In the genomic region with DNA sequence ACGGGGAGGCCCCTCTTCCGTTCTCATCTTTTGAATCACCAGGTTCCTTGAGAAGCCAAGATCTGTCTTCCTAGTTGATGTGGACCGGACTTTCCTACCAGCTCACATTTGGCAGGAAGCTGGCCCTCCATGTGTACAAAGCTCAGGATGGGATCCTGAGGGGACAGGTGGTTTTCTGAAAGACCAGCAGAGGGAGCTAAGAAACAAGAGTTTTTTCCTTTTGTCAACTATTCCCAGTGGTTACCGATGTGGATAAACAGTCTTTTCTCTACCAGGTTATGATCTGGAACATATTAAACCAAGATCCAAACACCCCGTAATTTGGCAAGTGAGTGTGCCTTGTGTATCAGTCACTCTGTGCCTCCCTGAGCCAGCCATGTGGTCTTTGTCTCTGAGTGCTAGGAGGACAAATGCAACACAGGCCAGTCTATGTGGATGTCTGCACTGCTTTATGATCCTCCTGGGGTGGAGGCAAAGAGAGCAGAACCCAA, we compare ENCODE assay signal across 8 cellular contexts. TPM values are rescaled to one million over a fixed set of nuclear protein-coding genes. Genes with fewer than 3 reads are reported as not detected.
DNase-seq lines count a peak whose midpoint lies in the region; ATAC-seq, FAIRE-seq and TF ChIP-seq lines count a peak whose summit lies in the region.

No MANE protein-coding gene starts in this region.

- dilution Hi-C loops in mammary epithelial cell (cut with HindIII; ENCODE audit: low sequenced_read_pairs) = no loop called here

- H3K9me3 ChIP-seq in OCI-LY1 (ENCODE audit: low read length) = no peaks in the 10 kb centered on the region
- no peaks in the 10 kb centered on the region for H3K9me3 ChIP-seq in mammary epithelial cell (replicated peaks; ENCODE audit: insufficient read depth, low read length)
- H3K9me3 ChIP-seq in left lung = no peaks in the 10 kb centered on the region

- peak overlapping the region; percentile 1; the same call in 1 of the 2 replicates for H3K9ac ChIP-seq in OCI-LY1 (ENCODE audit: low read length)
- no peak overlapping the region for H3K9ac ChIP-seq in mammary epithelial cell (ENCODE audit: insufficient read depth, low read length)

- H3K27me3 Mint-ChIP-seq in activated naive CD4-positive, alpha-beta T cell treated with anti-CD3 and anti-CD28 coated beads for 36 hours (ENCODE audit: low read depth) = no peaks in the 10 kb centered on the region

- H3K27ac ChIP-seq in OCI-LY1 (ENCODE audit: low read depth, low read length, poor library complexity, severe bottlenecking) (peak overlapping the region; percentile 8), mammary epithelial cell (ENCODE audit: insufficient read depth, low read depth, low read length) (no peak overlapping the region), left lung (no peak overlapping the region)

- H3K4me3 ChIP-seq in OCI-LY1 (ENCODE audit: low read depth, low read length, poor library complexity, severe bottlenecking) (no peak overlapping the region), mammary epithelial cell (replicated peaks in 1 of 3; ENCODE audit: insufficient read depth in 1 of 3, low read depth in 2 of 3, low read length in 3 of 3) (no peak overlapping the region), left lung (no peak overlapping the region)

- no peak overlapping the region for H3K4me3 Mint-ChIP-seq in activated naive CD4-positive, alpha-beta T cell treated with anti-CD3 and anti-CD28 coated beads for 36 hours

- no peaks in the 10 kb centered on the region for H3K9me2 ChIP-seq in OCI-LY1 (ENCODE audit: low read depth, low read length)

- H3K27me3 ChIP-seq in OCI-LY1 (ENCODE audit: insufficient read depth, low read length) (no peaks in the 10 kb centered on the region), mammary epithelial cell (ENCODE audit: insufficient read depth, low read length) (peaks cover 3% of the 10 kb centered on the region), left lung (no peaks in the 10 kb centered on the region)

- BruUV-seq in mammary epithelial cell (replicated peaks; lab: Mats Ljungman, UMichigan) = no TSS peak

- peak; percentile 92 for TF ChIP-seq CTCF in OCI-LY1 (IDR thresholded peaks at IDR 0.05; ENCODE audit: low read length)
- peak; percentile 63 to 81 for TF ChIP-seq CTCF in mammary epithelial cell (conservative IDR thresholded peaks at IDR 0.05 in 1 of 2, IDR thresholded peaks at IDR 0.05 in 1 of 2; ENCODE audit: extremely low read depth in 1 of 2, insufficient read depth in 1 of 2, low read depth in 1 of 2, low read length in 2 of 2)
- peak; percentile 71 to 81 for TF ChIP-seq CTCF in left lung (IDR thresholded peaks at IDR 0.05)

- H3K36me3 Mint-ChIP-seq in activated naive CD4-positive, alpha-beta T cell treated with anti-CD3 and anti-CD28 coated beads for 36 hours (ENCODE audit: low read depth) = no peaks in the 10 kb centered on the region

- peak overlapping the region; percentile 51 for H2AFZ ChIP-seq in OCI-LY1 (ENCODE audit: low read length)
- H2AFZ ChIP-seq in mammary epithelial cell (ENCODE audit: low read depth, low read length) = peak overlapping the region; percentile 50

- in situ Hi-C loops in mammary epithelial cell (cut with MboI; ENCODE audit: low sequenced_read_pairs in 2 of 2) = loop anchor here in 1 of 2 donors (5.0 kb wide), 2 partner anchors 213 to 242 kb away; a partner anchor contains a TSS

- H3K79me2 ChIP-seq in OCI-LY1 (ENCODE audit: insufficient read depth, low read length) (no peaks in the 10 kb centered on the region), mammary epithelial cell (ENCODE audit: insufficient read depth, low read length) (no peaks in the 10 kb centered on the region)

- no peaks in the 10 kb centered on the region for H3F3A ChIP-seq in OCI-LY1 (ENCODE audit: insufficient read depth, low read length)

- H3K4me1 ChIP-seq in OCI-LY1 (ENCODE audit: insufficient read depth, low read length, severe bottlenecking) (peaks cover 24% of the 10 kb centered on the region), mammary epithelial cell (ENCODE audit: insufficient read depth, low read length) (no peaks in the 10 kb centered on the region), left lung (peaks cover 0 to 9% of the 10 kb centered on the region in 2 donors)

- CTCF ChIA-PET in activated naive CD4-positive, alpha-beta T cell treated with anti-CD3 and anti-CD28 coated beads for 36 hours (lab: Charles Lee) = interaction anchor here (0.6 to 5.3 kb wide), 57 partner anchors 8 to 335 kb away, joined by 3 to 71 read pairs (median 6); a partner anchor contains a TSS
- CTCF ChIA-PET in mammary epithelial cell (lab: Charles Lee; ENCODE audit: low non-redundant PET) = interaction anchor here (0.5 to 1.4 kb wide), 6 partner anchors 114 to 222 kb away, joined by 3 to 16 read pairs (median 5); no protein-coding TSS in a partner anchor

- WGBS in mammary epithelial cell (ENCODE audit: low coverage, missing lambda C conversion rate) = 10% methylated on average over 5 of the region's 5 CpGs

- H3K27ac Mint-ChIP-seq in activated naive CD4-positive, alpha-beta T cell treated with anti-CD3 and anti-CD28 coated beads for 36 hours = no peak overlapping the region

- H3K36me3 ChIP-seq in OCI-LY1 (ENCODE audit: insufficient read depth, low read length) (no peaks in the 10 kb centered on the region), mammary epithelial cell (ENCODE audit: insufficient read depth, low read length) (no peaks in the 10 kb centered on the region), left lung (no peaks in the 10 kb centered on the region)

- peak; percentile 34 for DNase-seq in activated naive CD4-positive, alpha-beta T cell treated with anti-CD3 and anti-CD28 coated beads for 36 hours
- DNase-seq in activated naive CD4-positive, alpha-beta T cell treated with Interleukin-2 at 50 U/mL for 16 hours = no peak
- DNase-seq in HuH-7 (ENCODE audit: low spot score) = peak; percentile 48
- peak; percentile 39 for DNase-seq in mammary epithelial cell
- no peak for DNase-seq in left lung
- DNase-seq in urothelium cell line (ENCODE audit: low spot score) = peak; percentile 71
- DNase-seq in COLO668 (lab: John Stamatoyannopoulos, UW; ENCODE audit: unreplicated experiment) = no peak

- intact Hi-C loops in activated naive CD4-positive, alpha-beta T cell treated with anti-CD3 and anti-CD28 coated beads for 36 hours (cut with micrococcal nuclease) = loop anchor here (1.0 kb wide), 4 partner anchors 42 to 216 kb away; no protein-coding TSS in a partner anchor
- intact Hi-C loops in mammary epithelial cell (cut with micrococcal nuclease) = loop anchor here (1.0 to 2.0 kb wide), 3 partner anchors 41 to 216 kb away; no protein-coding TSS in a partner anchor
- intact Hi-C loops in left lung (cut with DNase I) = no loop called here

- peaks cover 20% of the 10 kb centered on the region for H3K4me1 Mint-ChIP-seq in activated naive CD4-positive, alpha-beta T cell treated with anti-CD3 and anti-CD28 coated beads for 36 hours (ENCODE audit: low read depth)

- peak; percentile 89 for ATAC-seq in left lung

- peak overlapping the region; percentile 34 for H3K4me2 ChIP-seq in OCI-LY1 (ENCODE audit: low read length)
- H3K4me2 ChIP-seq in mammary epithelial cell (ENCODE audit: insufficient read depth, low read depth, low read length) = no peak overlapping the region

- FAIRE-seq in urothelium cell line (lab: Jason Lieb, UNC) = peak; percentile 35

- no peaks in the 10 kb centered on the region for H4K20me1 ChIP-seq in OCI-LY1 (ENCODE audit: insufficient read depth, low read length)
- H4K20me1 ChIP-seq in mammary epithelial cell (ENCODE audit: insufficient read depth, low read length) = no peaks in the 10 kb centered on the region

- no peaks in the 10 kb centered on the region for H3K9me3 Mint-ChIP-seq in activated naive CD4-positive, alpha-beta T cell treated with anti-CD3 and anti-CD28 coated beads for 36 hours

RNA-seq across cellular contexts. Expression of a gene that starts 25.1 kb away (rescaled TPM):
- total RNA-seq in activated naive CD4-positive, alpha-beta T cell treated with anti-CD3 and anti-CD28 coated beads for 36 hours = 10 to 100 TPM; 43.0 to 46.7 TPM
- 10 to 100 TPM; 23.3 to 62.3 TPM for total RNA-seq in mammary epithelial cell
- 44.5 TPM for polyA plus RNA-seq in mammary epithelial cell
- polyA minus RNA-seq in mammary epithelial cell = 69.8 TPM
- total RNA-seq in left lung = 10 to 100 TPM; 16.5 to 43.5 TPM

Comparison
In these comparisons a context has a peak if more than half of its experiments do, and no peak if none do; other contexts are left out.
1. DNase-seq: peak in activated naive CD4-positive, alpha-beta T cell treated with anti-CD3 and anti-CD28 coated beads for 36 hours (single experiment), HuH-7 (single experiment), mammary epithelial cell (single experiment) and urothelium cell line (single experiment); none in activated naive CD4-positive, alpha-beta T cell treated with Interleukin-2 at 50 U/mL for 16 hours (single experiment), left lung (0 of 2) and COLO668 (single experiment).
2. intact Hi-C loops: an anchor here in activated naive CD4-positive, alpha-beta T cell treated with anti-CD3 and anti-CD28 coated beads for 36 hours (1.0 kb wide) and mammary epithelial cell (1.0 to 2.0 kb wide); none called in left lung.
3. Peak in every context shown above with its lines, with median percentiles within 50 percentile points of each other: CTCF ChIP-seq.